ENCODE assay signal across 1 cellular context in the genomic region with DNA sequence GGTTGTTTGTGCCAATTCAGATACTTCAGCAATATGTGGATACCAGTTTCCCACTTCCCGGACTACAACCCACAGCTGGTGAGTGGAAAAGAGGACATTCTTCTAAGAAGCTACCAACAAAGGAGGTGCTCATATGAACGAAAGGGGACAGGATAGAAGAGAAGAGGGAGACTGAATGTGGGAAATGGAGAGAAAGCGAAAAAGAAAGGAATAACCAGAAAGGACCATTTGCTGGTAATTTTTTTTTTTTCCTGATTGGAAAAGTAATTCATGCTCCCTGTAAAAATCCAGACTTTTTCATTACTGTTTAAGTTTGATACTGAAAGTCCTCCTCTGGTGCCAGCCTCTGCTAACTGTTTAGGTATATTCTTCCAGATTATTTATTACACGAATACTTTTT.
TF ChIP-seq lines count a peak whose summit lies in the region.

No MANE protein-coding gene starts in this region.

TF ChIP-seq in endothelial cell of umbilical vein, 7 proteins besides CTCF, POLR2A, EP300 and RAD21 (continued from another document):
- TF ChIP-seq EZH2 (IDR thresholded peaks at IDR 0.05; ENCODE audit: borderline replicate concordance, low read depth, low read length, severe bottlenecking) (no peak), POLR2AphosphoS5 (IDR thresholded peaks at IDR 0.05; ENCODE audit: insufficient read depth, low read depth, low read length) (no peak)
